In the genomic region with DNA sequence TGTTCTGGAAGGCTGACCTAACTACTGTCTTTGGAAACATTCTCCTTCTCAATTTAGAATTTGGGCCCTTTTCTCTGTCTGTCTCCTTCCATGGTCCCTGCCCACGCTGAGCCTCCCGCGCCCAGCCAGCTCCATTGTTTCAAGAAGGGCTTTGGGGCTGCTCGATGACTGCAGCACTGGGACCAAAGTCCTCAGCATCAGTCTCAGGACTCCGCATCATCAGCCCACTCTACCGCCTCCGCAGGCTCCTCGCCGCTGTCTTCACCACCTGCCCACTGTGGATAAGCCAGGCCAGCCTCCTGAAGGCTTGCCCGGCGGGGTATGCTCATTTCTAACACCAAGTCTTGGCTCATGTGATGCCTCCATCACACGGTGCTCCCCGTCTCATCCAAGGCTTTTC, we compare ENCODE assay signal across 12 cellular contexts.
"Had no signal": no experiment of that assay in that cellular context is flagged by ENCODE, and none has a peak within 500 bp of the region (broad histone marks: within the 10 kb centered on the region; RNA-seq: fewer than 3 reads in every experiment).

No MANE protein-coding gene starts in this region.

- DNase-seq: activated B cell treated with CpG ODN at 0.5 μM for 24 hours; activated CD4-positive, alpha-beta T cell treated with anti-CD3 and anti-CD28 coated beads, Interleukin-2, amount 10 ng/mL, durations not matched to agents 24 days and 14 days; amygdala; foreskin keratinocyte; heart right ventricle; kidney; stimulated activated CD4-positive, alpha-beta T cell treated with anti-CD3 and anti-CD28 coated beads, Interleukin-12 subunit alpha, Interleukin-12 subunit beta, amount 100 ng/mL, for 4 hours; stimulated activated naive CD4-positive, alpha-beta T cell; T-helper 17 cell had no signal

- H3K4me3 ChIP-seq: heart right ventricle had no signal

- H3K27me3 Mint-ChIP-seq: progenitor cell of endocrine pancreas, T-helper 17 cell had no signal

- H3K27ac ChIP-seq: foreskin keratinocyte had no signal

- H3K9me3 ChIP-seq: heart right ventricle had no signal

- H3K9me3 Mint-ChIP-seq: activated B cell treated with CpG ODN at 0.5 μM for 24 hours; activated CD4-positive, alpha-beta T cell treated with anti-CD3 and anti-CD28 coated beads, Interleukin-2, amount 10 ng/mL, durations not matched to agents 24 days and 14 days had no signal

- ATAC-seq: activated naive CD4-positive, alpha-beta T cell treated with anti-CD3 and anti-CD28 coated beads, Interleukin-2, amount 50 U/mL, for 72 hours; foreskin keratinocyte; heart right ventricle; sciatic nerve; T-helper 17 cell had no signal

- H3K4me3 Mint-ChIP-seq: activated B cell treated with CpG ODN at 0.5 μM for 24 hours; activated CD4-positive, alpha-beta T cell treated with anti-CD3 and anti-CD28 coated beads, Interleukin-2, amount 10 ng/mL, durations not matched to agents 24 days and 14 days; T-helper 17 cell had no signal

- H3K4me1 ChIP-seq: foreskin keratinocyte had no signal

- H3K27ac Mint-ChIP-seq: activated B cell treated with CpG ODN at 0.5 μM for 24 hours; activated CD4-positive, alpha-beta T cell treated with anti-CD3 and anti-CD28 coated beads, Interleukin-2, amount 10 ng/mL, durations not matched to agents 24 days and 14 days; activated naive CD4-positive, alpha-beta T cell treated with anti-CD3 and anti-CD28 coated beads, Interleukin-2, amount 50 U/mL, for 72 hours; T-helper 17 cell had no signal

- H3K27me3 ChIP-seq: heart right ventricle had no signal
